In genomic region chr1:162560303-162561036, GRCh38 we compare ENCODE assay signal across 8 cellular contexts. TPM values are rescaled to one million over a fixed set of nuclear protein-coding genes. Genes with fewer than 3 reads are reported as not detected.
A peak's percentile ranks its signal among the peaks of the same experiment; 100 is the strongest.
DNase-seq lines count a peak whose midpoint lies in the region; ATAC-seq and TF ChIP-seq lines count a peak whose summit lies in the region.

No MANE protein-coding gene starts in this region.

- H3K4me3 ChIP-seq in heart left ventricle: peak overlapping the region; percentile 43 to 98 (median 82)
- peak overlapping the region; percentile 68 to 93 (median 87) for H3K4me3 ChIP-seq in gastrocnemius medialis

- H3K9me3 ChIP-seq in heart left ventricle (no peaks in the 10 kb centered on the region), gastrocnemius medialis (no peaks in the 10 kb centered on the region)

- H3K27ac Mint-ChIP-seq in activated B cell treated with CpG ODN at 0.5 μM for 24 hours: peak overlapping the region; percentile 88

- H3K27me3 ChIP-seq in heart left ventricle: no peaks in the 10 kb centered on the region
- no peaks in the 10 kb centered on the region for H3K27me3 ChIP-seq in gastrocnemius medialis

- no peaks in the 10 kb centered on the region for H3K27me3 Mint-ChIP-seq in activated B cell treated with CpG ODN at 0.5 μM for 24 hours

- no peaks in the 10 kb centered on the region for H3K9me3 Mint-ChIP-seq in activated B cell treated with CpG ODN at 0.5 μM for 24 hours

- H3K4me1 ChIP-seq in heart left ventricle (peaks cover 3 to 39% (median 14%) of the 10 kb centered on the region in 12 donors), gastrocnemius medialis (peaks cover 16 to 23% of the 10 kb centered on the region in 2 donors)

- intact Hi-C loops in activated B cell treated with CpG ODN at 0.5 μM for 24 hours (cut with micrococcal nuclease): loop anchor here (1.0 to 5.0 kb wide), 3 partner anchors 30 to 762 kb away; partner anchors contain the start of genes NUF2 and UHMK1
- intact Hi-C loops in heart left ventricle (cut with DNase I): loop anchor here in 5 of 10 donors (5.0 kb wide), 1 partner anchor 63 kb away; the partner anchor contains the start of gene UHMK1 (in 5 of the 5)
- intact Hi-C loops in gastrocnemius medialis (cut with DNase I; ENCODE audit: low total_unique reads): loop anchor here (1.0 to 5.0 kb wide), 3 partner anchors 64 to 762 kb away; partner anchors contain the start of genes NOS1AP, NUF2 and UHMK1

- H3K4me3 Mint-ChIP-seq in activated B cell treated with CpG ODN at 0.5 μM for 24 hours: peak overlapping the region; percentile 92

- TF ChIP-seq POLR2A in heart left ventricle (IDR thresholded peaks at IDR 0.05) (no peak), gastrocnemius medialis (IDR thresholded peaks at IDR 0.05) (no peak)

- peaks cover 19% of the 10 kb centered on the region for H3K4me1 Mint-ChIP-seq in activated B cell treated with CpG ODN at 0.5 μM for 24 hours

- no peaks in the 10 kb centered on the region for H3K36me3 ChIP-seq in heart left ventricle
- H3K36me3 ChIP-seq in gastrocnemius medialis: no peaks in the 10 kb centered on the region

- H3K36me3 Mint-ChIP-seq in activated B cell treated with CpG ODN at 0.5 μM for 24 hours (ENCODE audit: low read depth): peaks cover 3% of the 10 kb centered on the region

- H3K27ac ChIP-seq in heart left ventricle (peak overlapping the region; percentile 90 to 99 (median 96)), gastrocnemius medialis (peak overlapping the region; percentile 94 to 97 (median 96))

- CTCF ChIA-PET in activated B cell treated with CpG ODN at 0.5 μM for 24 hours (lab: Charles Lee): no interaction called here

- POLR2A ChIA-PET in activated B cell treated with CpG ODN at 0.5 μM for 24 hours (lab: Charles Lee): interaction anchor here (0.6 kb wide), 1 partner anchor 62 kb away, joined by 4 read pairs; the partner anchor contains the start of gene UHMK1

- in situ Hi-C loops in gastrocnemius medialis (cut with MboI; ENCODE audit: low sequenced_read_pairs in 4 of 4): loop anchor here in 1 of 4 donors (10.0 kb wide), 1 partner anchor 56 kb away; no protein-coding TSS in a partner anchor

- WGBS in heart left ventricle, 4 donors: 39 to 49% (median 42%) methylated on average over 8 to 9 of the region's 9 CpGs

- DNase-seq in DMS79 treated with DMSO at 0.1 percent for 48 hours (lab: John Stamatoyannopoulos, UW): peak; percentile 30
- no peak for DNase-seq in DMS79 (lab: John Stamatoyannopoulos, UW)
- DNase-seq in activated B cell treated with CpG ODN at 0.5 μM for 24 hours: no peak
- no peak for DNase-seq in heart left ventricle
- no peak for DNase-seq in gastrocnemius medialis
- no peak for DNase-seq in stimulated activated naive CD4-positive, alpha-beta T cell treated with Interleukin-2 at 50 U/mL for 16 hours (lab: John Stamatoyannopoulos, UW)
- DNase-seq in stimulated activated CD4-positive, alpha-beta T cell treated with anti-CD3 and anti-CD28 coated beads, Interleukin-12 subunit alpha, Interleukin-12 subunit beta, amount 100 ng/mL, for 4 hours: no peak
- DNase-seq in SIG-M5 (lab: John Stamatoyannopoulos, UW): no peak

- no peak for TF ChIP-seq CTCF in activated B cell treated with CpG ODN at 0.5 μM for 24 hours (IDR thresholded peaks at IDR 0.05)
- no peak for TF ChIP-seq CTCF in heart left ventricle (IDR thresholded peaks at IDR 0.05)
- TF ChIP-seq CTCF in gastrocnemius medialis (IDR thresholded peaks at IDR 0.05 in 4 of 5, conservative IDR thresholded peaks at IDR 0.05 in 1 of 5): no peak

- no peak for ATAC-seq in activated B cell treated with CpG ODN at 0.5 μM for 24 hours (ENCODE audit: low read depth)
- ATAC-seq in heart left ventricle: peak; percentile 0 to 31 (median 10)
- peak in 1 of 2 donors; percentile 1 for ATAC-seq in gastrocnemius medialis

RNA-seq across cellular contexts. Expression of gene UAP1, which starts 1.1 kb away (rescaled TPM):
- total RNA-seq in activated B cell treated with CpG ODN at 0.5 μM for 24 hours (11.6 and 13.4 TPM in 2 replicates), heart left ventricle (10 to 100 TPM; 18.1 to 34.0 (median 21.1) TPM), gastrocnemius medialis (10 to 100 TPM; 29.2 to 57.3 (median 43.2) TPM)
- 10 to 100 TPM; 18.2 to 34.3 TPM for polyA plus RNA-seq in heart left ventricle
